In genomic region chr19:13396256-13397080, GRCh38 we compare ENCODE assay signal across 10 cellular contexts.
DNase-seq lines count a peak whose midpoint lies in the region; ATAC-seq and TF ChIP-seq lines count a peak whose summit lies in the region.
"Had no signal": no experiment of that assay in that cellular context is flagged by ENCODE, and none has a peak within 500 bp of the region (broad histone marks: within the 10 kb centered on the region; RNA-seq: fewer than 3 reads in every experiment).

No MANE protein-coding gene starts in this region.

- no peaks in the 10 kb centered on the region for H3K4me1 Mint-ChIP-seq in endothelial cell (ENCODE audit: unreplicated experiment)

- no peak overlapping the region for H3K4me3 Mint-ChIP-seq in endothelial cell (ENCODE audit: unreplicated experiment)
- H3K4me3 Mint-ChIP-seq: stimulated activated naive CD8-positive, alpha-beta T cell treated with anti-CD3 and anti-CD28 coated beads, Interleukin-15, Interleukin-2, amounts not matched to agents 100 ng/mL and 50 ng/mL, for 24 hours had no signal

- H3K27ac Mint-ChIP-seq in endothelial cell (ENCODE audit: unreplicated experiment), result no peak overlapping the region
- H3K27ac Mint-ChIP-seq: IgD-negative memory B cell; stimulated activated naive CD8-positive, alpha-beta T cell treated with anti-CD3 and anti-CD28 coated beads, Interleukin-15, Interleukin-2, amounts not matched to agents 100 ng/mL and 50 ng/mL, for 24 hours had no signal

- peak; percentile 85 for DNase-seq in ELR (ENCODE audit: low read depth)
- DNase-seq in NCI-H2227 (lab: John Stamatoyannopoulos, UW; ENCODE audit: unreplicated experiment), result peak; percentile 74
- DNase-seq in endothelial cell (ENCODE audit: low spot score), result peak; percentile 64
- DNase-seq in myocyte (ENCODE audit: low read depth), result peak; percentile 69
- DNase-seq in NCI-H2081 (lab: John Stamatoyannopoulos, UW), result no peak
- no peak for DNase-seq in NCI-H1417 (lab: John Stamatoyannopoulos, UW)

- TF ChIP-seq CTCF in endothelial cell (IDR thresholded peaks at IDR 0.05; ENCODE audit: unreplicated experiment), result no peak

- H3K9me3 Mint-ChIP-seq in endothelial cell (ENCODE audit: unreplicated experiment), result no peaks in the 10 kb centered on the region
- H3K9me3 Mint-ChIP-seq: stimulated activated naive CD8-positive, alpha-beta T cell treated with anti-CD3 and anti-CD28 coated beads, Interleukin-15, Interleukin-2, amounts not matched to agents 100 ng/mL and 50 ng/mL, for 24 hours had no signal

- no peaks in the 10 kb centered on the region for H3K36me3 Mint-ChIP-seq in endothelial cell (ENCODE audit: low read depth, unreplicated experiment)

- ATAC-seq in HG02623 (IDR thresholded peaks at IDR 0.05; ENCODE audit: unreplicated experiment) (no peak), HG02840 (IDR thresholded peaks at IDR 0.05; ENCODE audit: low FRiP score, unreplicated experiment) (no peak)

- peaks cover 3% of the 10 kb centered on the region for H3K27me3 Mint-ChIP-seq in endothelial cell (ENCODE audit: unreplicated experiment)

Comparison
In these comparisons a context has a peak if more than half of its experiments do, and no peak if none do; other contexts are left out.
1. DNase-seq: peak in ELR (single experiment), NCI-H2227 (single experiment), endothelial cell (single experiment) and myocyte (single experiment); none in NCI-H2081 (0 of 2) and NCI-H1417 (0 of 3).